In genomic region chr10:71486465-71487114, GRCh38 we compare ENCODE assay signal across 8 cellular contexts.
DNase-seq lines count a peak whose midpoint lies in the region; ATAC-seq, FAIRE-seq and TF ChIP-seq lines count a peak whose summit lies in the region.

No MANE protein-coding gene starts in this region.

- no peak overlapping the region for H3K27ac ChIP-seq in OCI-LY7 (ENCODE audit: low read depth, low read length, poor library complexity, severe bottlenecking)
- no peak overlapping the region for H3K27ac ChIP-seq in astrocyte (ENCODE audit: low read depth, low read length)

- no peak overlapping the region for H3K27ac Mint-ChIP-seq in astrocyte (ENCODE audit: unreplicated experiment)
- H3K27ac Mint-ChIP-seq in stimulated activated memory B cell treated with anti-CD40 and anti-IgM and Interleukin-4, amounts not matched to agents 10 μg/mL and 1 μg/mL and 100 μg/mL, for 72 hours, result no peak overlapping the region

- H3K9me3 ChIP-seq in OCI-LY7 (ENCODE audit: low read length), result peaks cover 16% of the 10 kb centered on the region; the same call in 1 of the 2 replicates
- no peaks in the 10 kb centered on the region for H3K9me3 ChIP-seq in astrocyte (ENCODE audit: insufficient read depth, low read depth, low read length)

- CTCF ChIA-PET in OCI-LY7 (lab: Charles Lee; ENCODE audit: unreplicated experiment), result no interaction called here

- H3K36me3 Mint-ChIP-seq in astrocyte (ENCODE audit: low read depth, unreplicated experiment), result no peaks in the 10 kb centered on the region
- peaks cover 3% of the 10 kb centered on the region for H3K36me3 Mint-ChIP-seq in stimulated activated memory B cell treated with anti-CD40 and anti-IgM and Interleukin-4, amounts not matched to agents 10 μg/mL and 1 μg/mL and 100 μg/mL, for 72 hours

- H3K79me2 ChIP-seq in OCI-LY7 (ENCODE audit: insufficient read depth, low read depth, low read length) (no peaks in the 10 kb centered on the region), astrocyte (ENCODE audit: insufficient read depth, low read length) (no peaks in the 10 kb centered on the region)

- intact Hi-C loops in OCI-LY7 (cut with micrococcal nuclease; ENCODE audit: unreplicated experiment), result loop anchor here (2.0 kb wide), 1 partner anchor 222 kb away; no protein-coding TSS in a partner anchor

- peak; percentile 76 for TF ChIP-seq CTCF in OCI-LY7 (conservative IDR thresholded peaks at IDR 0.05; ENCODE audit: low read length)
- TF ChIP-seq CTCF in astrocyte (IDR thresholded peaks at IDR 0.05; ENCODE audit: insufficient read depth, low read depth, low read length), result peak; percentile 67

- ATAC-seq in stimulated activated memory B cell treated with anti-CD40 and anti-IgM and Interleukin-4, amounts not matched to agents 10 μg/mL and 1 μg/mL and 100 μg/mL, for 72 hours, result peak; percentile 58
- ATAC-seq in GM21717 (IDR thresholded peaks at IDR 0.05; ENCODE audit: unreplicated experiment), result no peak

- H3K9ac ChIP-seq in astrocyte (ENCODE audit: low read length), result no peak overlapping the region

- H3K27me3 ChIP-seq in astrocyte (ENCODE audit: insufficient read depth, low read length), result peaks cover 18% of the 10 kb centered on the region

- H3K9me3 Mint-ChIP-seq in astrocyte (ENCODE audit: unreplicated experiment), result peaks cover 15% of the 10 kb centered on the region
- H3K9me3 Mint-ChIP-seq in stimulated activated memory B cell treated with anti-CD40 and anti-IgM and Interleukin-4, amounts not matched to agents 10 μg/mL and 1 μg/mL and 100 μg/mL, for 72 hours, result peaks cover 14% of the 10 kb centered on the region

- H3K4me3 Mint-ChIP-seq in astrocyte (ENCODE audit: unreplicated experiment), result no peak overlapping the region
- no peak overlapping the region for H3K4me3 Mint-ChIP-seq in stimulated activated memory B cell treated with anti-CD40 and anti-IgM and Interleukin-4, amounts not matched to agents 10 μg/mL and 1 μg/mL and 100 μg/mL, for 72 hours

- H2AFZ ChIP-seq in OCI-LY7 (ENCODE audit: low read length) (no peak overlapping the region), astrocyte (ENCODE audit: low read depth, low read length) (no peak overlapping the region)

- H3K4me3 ChIP-seq in OCI-LY7 (ENCODE audit: low read depth, low read length, poor library complexity, severe bottlenecking) (no peak overlapping the region), astrocyte (ENCODE audit: insufficient read depth, low read depth, low read length) (no peak overlapping the region)

- no peaks in the 10 kb centered on the region for H4K20me1 ChIP-seq in OCI-LY7 (ENCODE audit: insufficient read depth, low read length)
- H4K20me1 ChIP-seq in astrocyte (ENCODE audit: insufficient read depth, low read length), result no peaks in the 10 kb centered on the region

- H3K36me3 ChIP-seq in OCI-LY7 (ENCODE audit: insufficient read depth, low read length), result no peaks in the 10 kb centered on the region
- H3K36me3 ChIP-seq in astrocyte (ENCODE audit: insufficient read depth, low read length), result no peaks in the 10 kb centered on the region

- no peaks in the 10 kb centered on the region for H3K4me1 Mint-ChIP-seq in astrocyte (ENCODE audit: low read depth, unreplicated experiment)
- H3K4me1 Mint-ChIP-seq in stimulated activated memory B cell treated with anti-CD40 and anti-IgM and Interleukin-4, amounts not matched to agents 10 μg/mL and 1 μg/mL and 100 μg/mL, for 72 hours, result no peaks in the 10 kb centered on the region

- H3K4me1 ChIP-seq in OCI-LY7 (ENCODE audit: insufficient read depth, low read length, poor library complexity, severe bottlenecking) (no peaks in the 10 kb centered on the region), astrocyte (ENCODE audit: insufficient read depth, low read length) (no peaks in the 10 kb centered on the region)

- H3K9me2 ChIP-seq in OCI-LY7 (ENCODE audit: insufficient read depth, low read length), result no peaks in the 10 kb centered on the region

- no TSS peak for BruUV-seq in OCI-LY7 (replicated peaks; lab: Mats Ljungman, UMichigan)

- H3K27me3 Mint-ChIP-seq in astrocyte (ENCODE audit: low read depth, unreplicated experiment), result peaks cover 44% of the 10 kb centered on the region
- peaks cover 9% of the 10 kb centered on the region for H3K27me3 Mint-ChIP-seq in stimulated activated memory B cell treated with anti-CD40 and anti-IgM and Interleukin-4, amounts not matched to agents 10 μg/mL and 1 μg/mL and 100 μg/mL, for 72 hours

- no peak for FAIRE-seq in astrocyte (lab: Jason Lieb, UNC)

- POLR2A ChIA-PET in OCI-LY7 (lab: Charles Lee), result no interaction called here

- H3K4me2 ChIP-seq in OCI-LY7 (ENCODE audit: low read length) (no peak overlapping the region), astrocyte (ENCODE audit: low read length) (no peak overlapping the region)

- DNase-seq in activated T-cell treated with anti-CD3 and anti-CD28 coated beads for 48 hours (ENCODE audit: low read depth) (peak; percentile 47), OCI-LY7 (ENCODE audit: low spot score) (peak; percentile 42), astrocyte (ENCODE audit: low read depth) (peak; percentile 11), kidney tubule cell (ENCODE audit: low spot score) (peak; percentile 28), NCI-H1417 treated with DMSO at 0.1 percent for 48 hours (lab: John Stamatoyannopoulos, UW) (no peak)
- no peak for DNase-seq in activated T-cell treated with anti-CD3 and anti-CD28 coated beads, Interleukin-2, amount 50 U/mL, for 1 hour

Comparison
In these comparisons a context has a peak if more than half of its experiments do, and no peak if none do; other contexts are left out.
1. DNase-seq: peak in activated T-cell treated with anti-CD3 and anti-CD28 coated beads for 48 hours (single experiment), OCI-LY7 (single experiment), astrocyte (single experiment) and kidney tubule cell (single experiment); none in activated T-cell treated with anti-CD3 and anti-CD28 coated beads, Interleukin-2, amount 50 U/mL, for 1 hour (single experiment) and NCI-H1417 treated with DMSO at 0.1 percent for 48 hours (single experiment).